8 cellular contexts compared by ENCODE assay signal in genomic region chr3:150407818-150408231, GRCh38.
A peak's percentile ranks its signal among the peaks of the same experiment; 100 is the strongest.
DNase-seq lines count a peak whose midpoint lies in the region; ATAC-seq lines count a peak whose summit lies in the region.

No MANE protein-coding gene starts in this region.

- peak overlapping the region; percentile 60 for H3K27ac ChIP-seq in iPS-20b (ENCODE audit: low read length)

- H3K9ac ChIP-seq in iPS-20b (ENCODE audit: low read depth, low read length), result peak overlapping the region; percentile 81; the same call in 1 of the 2 replicates

- H3K36me3 ChIP-seq in iPS-20b (ENCODE audit: insufficient read depth, low read depth, low read length), result no peaks in the 10 kb centered on the region; the same call in 1 of the 2 replicates

- peak overlapping the region; percentile 69 for H3K4me3 ChIP-seq in iPS-20b (ENCODE audit: low read length)

- ATAC-seq in GM18502 (IDR thresholded peaks at IDR 0.05; ENCODE audit: poor library complexity, unreplicated experiment) (peak; percentile 5), HG02571 (IDR thresholded peaks at IDR 0.05; ENCODE audit: unreplicated experiment) (peak; percentile 5), GM21526 (IDR thresholded peaks at IDR 0.05; ENCODE audit: low FRiP score, unreplicated experiment) (no peak)

- H3K9me3 ChIP-seq in iPS-20b (ENCODE audit: insufficient read depth, low read depth, low read length), result no peaks in the 10 kb centered on the region

- peaks cover 12% of the 10 kb centered on the region for H3K4me1 ChIP-seq in iPS-20b (ENCODE audit: insufficient read depth, low read length)

- H3K27me3 ChIP-seq in iPS-20b (ENCODE audit: insufficient read depth, low read length), result no peaks in the 10 kb centered on the region

- peak; percentile 91 for DNase-seq in NCI-H82 treated with DMSO at 0.1 percent for 48 hours (lab: John Stamatoyannopoulos, UW; ENCODE audit: unreplicated experiment)
- DNase-seq in activated naive CD8-positive, alpha-beta T cell treated with anti-CD3 and anti-CD28 coated beads, Interleukin-2, amount 50 U/mL, for 16 hours (ENCODE audit: low read depth, low spot score), result peak; percentile 94
- peak; percentile 98 for DNase-seq in stimulated activated CD8-positive, alpha-beta memory T cell treated with anti-CD3 and anti-CD28 coated beads, Interleukin-15, amount 100 ng/mL, for 1 hour (ENCODE audit: low read depth)
- no peak for DNase-seq in HK-2 (ENCODE audit: unreplicated experiment)
